ENCODE assay signal across 25 cellular contexts in the genomic region with DNA sequence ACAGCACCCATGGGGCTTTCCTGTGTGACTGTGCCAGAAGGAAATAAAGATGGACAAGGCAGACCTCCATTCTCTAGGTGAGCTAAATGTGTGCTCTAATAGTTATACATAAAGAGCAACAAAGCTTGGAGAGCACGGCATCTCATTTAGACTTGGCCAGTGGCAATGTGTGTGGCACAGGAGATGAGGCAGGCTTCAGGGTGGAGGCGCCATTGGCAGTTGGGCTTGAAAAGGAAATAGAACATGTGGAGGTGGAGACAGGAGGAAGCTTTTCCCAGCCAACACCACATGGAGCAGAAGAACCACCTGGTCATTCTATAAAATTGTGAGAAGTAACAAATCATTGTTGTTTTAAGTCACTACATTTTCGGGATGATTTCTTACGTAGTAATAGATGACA.
"Had no signal": no experiment of that assay in that cellular context is flagged by ENCODE, and none has a peak within 500 bp of the region (broad histone marks: within the 10 kb centered on the region; RNA-seq: fewer than 3 reads in every experiment).

No MANE protein-coding gene starts in this region.

- DNase-seq: activated CD4-positive, alpha-beta memory T cell treated with anti-CD3 and anti-CD28 coated beads, Interleukin-2, amount 10 ng/mL, durations not matched to agents 7 days and 5 days; activated CD4-positive, alpha-beta T cell treated with anti-CD3 and anti-CD28 coated beads, Interleukin-2, amount 50 U/mL, for 1 hour; activated CD4-positive, CD25-positive, alpha-beta regulatory T cell; activated CD8-positive, alpha-beta memory T cell treated with anti-CD3 and anti-CD28 coated beads, Interleukin-2, amount 50 U/mL, for 4 hours; activated gamma-delta T cell; activated naive CD4-positive, alpha-beta T cell treated with anti-CD3 and anti-CD28 coated beads for 36 hours; activated naive CD8-positive, alpha-beta T cell treated with anti-CD3 and anti-CD28 coated beads, Interleukin-2, amount 10 ng/mL, durations not matched to agents 7 days and 5 days; adrenal gland; caudate nucleus; MG63; MV-4-11; NCI-H1092 treated with DMSO at 0.1 percent for 48 hours; NCI-H1417 treated with DMSO at 0.1 percent for 48 hours; NCI-H1694; NCI-H2029 treated with DMSO at 0.1 percent for 48 hours; NCI-H345; NCI-H510A; NCI-H526 treated with DMSO at 0.1 percent for 48 hours; NCI-H82; NK-92 treated with Interleukin-12 subunit alpha and Interleukin-12 subunit beta, amount 100 ng/mL, for 24 hours; Peyer's patch; SHP77 had no signal

- H3K36me3 ChIP-seq: adrenal gland, breast epithelium, Peyer's patch had no signal

- H3K27ac ChIP-seq: adrenal gland, breast epithelium, Peyer's patch, SJSA1, VCaP had no signal

- H3K27me3 Mint-ChIP-seq: activated CD4-positive, alpha-beta memory T cell treated with anti-CD3 and anti-CD28 coated beads, Interleukin-2, amount 10 ng/mL, durations not matched to agents 7 days and 5 days; activated naive CD8-positive, alpha-beta T cell treated with anti-CD3 and anti-CD28 coated beads, Interleukin-2, amount 10 ng/mL, durations not matched to agents 7 days and 5 days had no signal

- H3K4me3 ChIP-seq: adrenal gland, breast epithelium, MG63, Peyer's patch, SJSA1 had no signal

- H3K9me3 ChIP-seq: adrenal gland, breast epithelium, MG63, Peyer's patch, SJSA1 had no signal

- H3K9me3 Mint-ChIP-seq: activated CD4-positive, alpha-beta memory T cell treated with anti-CD3 and anti-CD28 coated beads, Interleukin-2, amount 10 ng/mL, durations not matched to agents 7 days and 5 days; activated naive CD4-positive, alpha-beta T cell treated with anti-CD3 and anti-CD28 coated beads for 36 hours; activated naive CD8-positive, alpha-beta T cell treated with anti-CD3 and anti-CD28 coated beads, Interleukin-2, amount 10 ng/mL, durations not matched to agents 7 days and 5 days had no signal

- H3K27me3 ChIP-seq: adrenal gland, breast epithelium, MG63, Peyer's patch, SJSA1 had no signal

- H3K27ac Mint-ChIP-seq: activated CD4-positive, alpha-beta memory T cell treated with anti-CD3 and anti-CD28 coated beads, Interleukin-2, amount 10 ng/mL, durations not matched to agents 7 days and 5 days; activated naive CD4-positive, alpha-beta T cell treated with anti-CD3 and anti-CD28 coated beads for 36 hours; activated naive CD8-positive, alpha-beta T cell treated with anti-CD3 and anti-CD28 coated beads, Interleukin-2, amount 10 ng/mL, durations not matched to agents 7 days and 5 days had no signal

- H3K4me3 Mint-ChIP-seq: activated CD4-positive, alpha-beta memory T cell treated with anti-CD3 and anti-CD28 coated beads, Interleukin-2, amount 10 ng/mL, durations not matched to agents 7 days and 5 days; activated naive CD4-positive, alpha-beta T cell treated with anti-CD3 and anti-CD28 coated beads for 36 hours had no signal
